7 cellular contexts compared by ENCODE assay signal in genomic region chr4:54683616-54684346, GRCh38. TPM values are rescaled to one million over a fixed set of nuclear protein-coding genes. Genes with fewer than 3 reads are reported as not detected.
DNase-seq lines count a peak whose midpoint lies in the region; ATAC-seq and TF ChIP-seq lines count a peak whose summit lies in the region.

No MANE protein-coding gene starts in this region.

- no peaks in the 10 kb centered on the region for H3K79me2 ChIP-seq in smooth muscle cell (ENCODE audit: low read depth)

- no peaks in the 10 kb centered on the region for H3K9me3 ChIP-seq in smooth muscle cell (replicated peaks; ENCODE audit: low read depth)

- H3K27ac ChIP-seq in VCaP: no peak overlapping the region
- H3K27ac ChIP-seq in smooth muscle cell (ENCODE audit: low read depth): no peak overlapping the region

- no peaks in the 10 kb centered on the region for H4K20me1 ChIP-seq in smooth muscle cell (ENCODE audit: low read depth)

- H2AFZ ChIP-seq in smooth muscle cell (ENCODE audit: low read depth): no peak overlapping the region

- no peaks in the 10 kb centered on the region for H3K4me1 ChIP-seq in smooth muscle cell (ENCODE audit: low read depth)

- DNase-seq in HT1080 (ENCODE audit: low read depth) (peak; percentile 40), dermis blood vessel endothelial cell (peak; percentile 70), smooth muscle cell (lab: John Stamatoyannopoulos, UW; ENCODE audit: unreplicated experiment) (no peak), NCI-H187 treated with DMSO at 0.1 percent for 48 hours (lab: John Stamatoyannopoulos, UW) (no peak)

- WGBS in smooth muscle cell (ENCODE audit: low lambda C conversion rate): 86% methylated on average over 8 of the region's 8 CpGs

- no peak overlapping the region for H3K9ac ChIP-seq in smooth muscle cell (ENCODE audit: low read depth)

- H3K27me3 ChIP-seq in smooth muscle cell (ENCODE audit: low read depth): no peaks in the 10 kb centered on the region

- H3K4me2 ChIP-seq in smooth muscle cell: no peak overlapping the region

- no peak overlapping the region for H3K4me3 ChIP-seq in smooth muscle cell

- H3K36me3 ChIP-seq in smooth muscle cell (ENCODE audit: low read depth): no peaks in the 10 kb centered on the region

- TF ChIP-seq CTCF in VCaP (conservative IDR thresholded peaks at IDR 0.05): peak; percentile 86
- TF ChIP-seq CTCF in smooth muscle cell (IDR thresholded peaks at IDR 0.05; ENCODE audit: borderline replicate concordance, insufficient read depth, poor library complexity, severe bottlenecking): peak; percentile 39

- ATAC-seq in GM18867 (IDR thresholded peaks at IDR 0.05; ENCODE audit: unreplicated experiment) (peak; percentile 73), HG03196 (IDR thresholded peaks at IDR 0.05; ENCODE audit: unreplicated experiment) (no peak)

- H3F3A ChIP-seq in smooth muscle cell (ENCODE audit: low read depth): no peaks in the 10 kb centered on the region

RNA-seq across cellular contexts. Expression of gene KIT, which starts 26.0 kb away (rescaled TPM):
- under 0.01 and 0.21 TPM in 2 replicates for total RNA-seq in HT1080 (2014; rRNA removed; shearing (Covaris generic))
- polyA plus RNA-seq in HT1080 (2015; cell fraction: cytosol; rRNA removed): 0.78 and 1.4 TPM in 2 replicates
- 3.3 and 3.9 TPM in 2 replicates for polyA plus RNA-seq in HT1080 (2015; cell fraction: nucleus; rRNA removed)
- 5.6 and 12.9 TPM in 2 replicates for total RNA-seq in dermis blood vessel endothelial cell
- total RNA-seq in smooth muscle cell: 6.0 and 7.0 TPM in 2 replicates
- 1.9 and 3.2 TPM in 2 replicates for polyA plus RNA-seq in smooth muscle cell

Comparison
In these comparisons a context has a peak if more than half of its experiments do, and no peak if none do; other contexts are left out.
1. DNase-seq: peak in HT1080 (single experiment) and dermis blood vessel endothelial cell (single experiment); none in smooth muscle cell (single experiment) and NCI-H187 treated with DMSO at 0.1 percent for 48 hours (single experiment).